In the genomic region with DNA sequence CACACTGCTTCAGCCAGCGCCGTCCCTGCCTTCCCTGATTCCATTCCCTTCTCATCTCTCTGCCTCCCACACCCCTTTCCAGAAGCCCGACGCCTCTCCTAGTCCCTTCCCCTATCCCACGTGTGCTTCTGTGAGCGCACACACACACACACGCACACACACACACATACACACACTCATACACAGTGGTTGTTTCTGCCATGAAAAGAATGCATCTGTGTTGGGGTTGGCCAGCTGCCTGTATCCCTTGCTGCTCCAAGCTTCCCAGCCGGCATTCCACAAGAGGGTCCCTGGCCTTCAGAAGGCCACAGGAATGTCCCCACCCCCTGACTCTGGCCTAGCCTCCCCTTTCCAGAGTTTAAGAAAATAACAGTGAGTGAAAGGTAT, we compare ENCODE assay signal across 12 cellular contexts. TPM values are rescaled to one million over a fixed set of nuclear protein-coding genes. Genes with fewer than 3 reads are reported as not detected.
DNase-seq lines count a peak whose midpoint lies in the region; ATAC-seq and TF ChIP-seq lines count a peak whose summit lies in the region.
"Had no signal": no experiment of that assay in that cellular context is flagged by ENCODE, and none has a peak within 500 bp of the region (broad histone marks: within the 10 kb centered on the region; RNA-seq: fewer than 3 reads in every experiment).

No MANE protein-coding gene starts in this region.

- TF ChIP-seq CTCF in foreskin fibroblast (IDR thresholded peaks at IDR 0.05; ENCODE audit: low read depth, low read length) (no peak), osteocyte (IDR thresholded peaks at IDR 0.05) (no peak)

- H3K4me1 ChIP-seq in ACC112 (ENCODE audit: control insufficient read depth, insufficient read depth, low read length, unreplicated experiment), result peaks cover 61% of the 10 kb centered on the region
- H3K4me1 ChIP-seq in SJCRH30, result peaks cover 66% of the 10 kb centered on the region
- H3K4me1 ChIP-seq in Karpas-422 (ENCODE audit: low read length), result no peaks in the 10 kb centered on the region

- peak overlapping the region; percentile 94 for H3K27ac Mint-ChIP-seq in osteocyte (ENCODE audit: unreplicated experiment)
- H3K27ac Mint-ChIP-seq: activated CD8-positive, alpha-beta T cell treated with anti-CD3 and anti-CD28 coated beads for 36 hours had no signal

- H3K27ac ChIP-seq in ACC112 (ENCODE audit: low read depth, low read length), result peak overlapping the region; percentile 96
- H3K27ac ChIP-seq in SJCRH30, result peak overlapping the region; percentile 87
- no peak overlapping the region for H3K27ac ChIP-seq in Karpas-422 (ENCODE audit: low read length)
- H3K27ac ChIP-seq: BLaER1, neutrophil had no signal

- no peaks in the 10 kb centered on the region for H4K20me1 ChIP-seq in Karpas-422 (ENCODE audit: insufficient read depth, low read depth, low read length)
- H4K20me1 ChIP-seq: BLaER1 had no signal

- H3K9me3 ChIP-seq in SJCRH30 (replicated peaks) (no peaks in the 10 kb centered on the region), Karpas-422 (ENCODE audit: low read length) (no peaks in the 10 kb centered on the region)
- H3K9me3 ChIP-seq: BLaER1, neutrophil had no signal

- no peaks in the 10 kb centered on the region for H3K9me2 ChIP-seq in Karpas-422 (replicated peaks; ENCODE audit: insufficient read depth, low read length)

- DNase-seq in SJCRH30, result peak; percentile 90 to 91
- peak; percentile 92 to 93 for DNase-seq in foreskin fibroblast
- DNase-seq in osteocyte (ENCODE audit: extremely low spot score, unreplicated experiment), result peak; percentile 91
- DNase-seq in NCI-H2227 (lab: John Stamatoyannopoulos, UW; ENCODE audit: unreplicated experiment), result no peak
- DNase-seq in DMS79 treated with DMSO at 0.1 percent for 48 hours (lab: John Stamatoyannopoulos, UW), result no peak
- DNase-seq in Karpas-422, result no peak
- DNase-seq: activated CD8-positive, alpha-beta T cell treated with anti-CD3 and anti-CD28 coated beads for 36 hours; NCI-H510A treated with DMSO at 0.1 percent for 48 hours had no signal

- H3K4me2 ChIP-seq in Karpas-422 (ENCODE audit: low read depth, low read length, poor library complexity, severe bottlenecking), result no peak overlapping the region
- H3K4me2 ChIP-seq: BLaER1 had no signal

- H2AFZ ChIP-seq in ACC112 (ENCODE audit: low read length, unreplicated experiment) (peak overlapping the region; percentile 47), Karpas-422 (ENCODE audit: low read length) (no peak overlapping the region)

- peak overlapping the region; percentile 38; the same call in 1 of the 2 replicates for H3K4me3 ChIP-seq in ACC112 (ENCODE audit: low read depth, low read length)
- peak overlapping the region; percentile 41 for H3K4me3 ChIP-seq in SJCRH30
- H3K4me3 ChIP-seq in foreskin fibroblast (ENCODE audit: low read depth in 1 of 2, low read length in 2 of 2), result no peak overlapping the region
- H3K4me3 ChIP-seq in Karpas-422 (ENCODE audit: low read length), result no peak overlapping the region
- H3K4me3 ChIP-seq: BLaER1 had no signal

- H3K36me3 ChIP-seq in ACC112 (ENCODE audit: insufficient read depth, low read length) (no peaks in the 10 kb centered on the region), SJCRH30 (no peaks in the 10 kb centered on the region), Karpas-422 (ENCODE audit: insufficient read depth, low read length) (no peaks in the 10 kb centered on the region)
- H3K36me3 ChIP-seq: BLaER1 had no signal

- H3K27me3 Mint-ChIP-seq in osteocyte (ENCODE audit: unreplicated experiment), result no peaks in the 10 kb centered on the region
- H3K27me3 Mint-ChIP-seq: activated CD8-positive, alpha-beta T cell treated with anti-CD3 and anti-CD28 coated beads for 36 hours had no signal

- no peak for ATAC-seq in HG03159 (IDR thresholded peaks at IDR 0.05; ENCODE audit: unreplicated experiment)
- ATAC-seq: activated CD8-positive, alpha-beta T cell treated with anti-CD3 and anti-CD28 coated beads for 36 hours had no signal

- peaks cover 8% of the 10 kb centered on the region for H3K36me3 Mint-ChIP-seq in osteocyte (ENCODE audit: unreplicated experiment)

- H3K27me3 ChIP-seq in ACC112 (ENCODE audit: insufficient read depth, low read length), result no peaks in the 10 kb centered on the region
- H3K27me3 ChIP-seq in SJCRH30, result no peaks in the 10 kb centered on the region
- no peaks in the 10 kb centered on the region for H3K27me3 ChIP-seq in Karpas-422 (ENCODE audit: low read length)
- H3K27me3 ChIP-seq: BLaER1 had no signal

- peak overlapping the region; percentile 50 for H3K4me3 Mint-ChIP-seq in osteocyte (ENCODE audit: unreplicated experiment)
- H3K4me3 Mint-ChIP-seq: activated CD8-positive, alpha-beta T cell treated with anti-CD3 and anti-CD28 coated beads for 36 hours had no signal

- H3K4me1 Mint-ChIP-seq in osteocyte (ENCODE audit: unreplicated experiment), result peaks cover 30% of the 10 kb centered on the region

- H3K9ac ChIP-seq in Karpas-422 (ENCODE audit: low read length), result no peak overlapping the region
- H3K9ac ChIP-seq: BLaER1 had no signal

- no peaks in the 10 kb centered on the region for H3K9me3 Mint-ChIP-seq in osteocyte (ENCODE audit: unreplicated experiment)
- H3K9me3 Mint-ChIP-seq: activated CD8-positive, alpha-beta T cell treated with anti-CD3 and anti-CD28 coated beads for 36 hours had no signal

- H3K79me2 ChIP-seq in ACC112 (ENCODE audit: control insufficient read depth, insufficient read depth, low read length, unreplicated experiment) (no peaks in the 10 kb centered on the region), Karpas-422 (ENCODE audit: low read length) (no peaks in the 10 kb centered on the region)

RNA-seq across cellular contexts. Expression of a gene that starts 51.7 kb away (rescaled TPM):
- total RNA-seq in SJCRH30 (2014; rRNA removed; shearing (Covaris generic)), result 7.3 TPM in 2 replicates
- total RNA-seq in osteocyte, result 14.9 and 15.1 TPM in 2 replicates
- total RNA-seq in Karpas-422 (2014; rRNA removed; shearing (Covaris generic); ENCODE audit: low replicate concordance), result not detected in 2 replicates

Comparison
In these comparisons a context has a peak if more than half of its experiments do, and no peak if none do; other contexts are left out.
1. H3K4me3 ChIP-seq: peak in ACC112 (single experiment) and SJCRH30 (single experiment); none in foreskin fibroblast (0 of 2) and Karpas-422 (single experiment).
2. DNase-seq: peak in SJCRH30 (2 of 2), foreskin fibroblast (2 of 2) and osteocyte (single experiment); none in NCI-H2227 (single experiment), DMS79 treated with DMSO at 0.1 percent for 48 hours (single experiment) and Karpas-422 (single experiment).